In genomic region chr6:136123464-136123863, GRCh38 we compare ENCODE assay signal across 20 cellular contexts.
DNase-seq lines count a peak whose midpoint lies in the region; ATAC-seq and TF ChIP-seq lines count a peak whose summit lies in the region.
"Had no signal": no experiment of that assay in that cellular context is flagged by ENCODE, and none has a peak within 500 bp of the region (broad histone marks: within the 10 kb centered on the region; RNA-seq: fewer than 3 reads in every experiment).

No MANE protein-coding gene starts in this region.

- intact Hi-C loops in posterior cingulate gyrus (cut with DNase I) = no loop called here

- ATAC-seq in SK-N-SH treated with all-trans-retinoic acid at 6 μM for 48 hours = peak; percentile 82
- no peak for ATAC-seq in HG02588 (IDR thresholded peaks at IDR 0.05; ENCODE audit: unreplicated experiment)
- ATAC-seq: activated naive CD4-positive, alpha-beta T cell treated with anti-CD3 and anti-CD28 coated beads, Interleukin-2, amount 50 U/mL, for 72 hours; right cardiac atrium had no signal

- no peak for TF ChIP-seq CTCF in retinal pigment epithelial cell (conservative IDR thresholded peaks at IDR 0.05; ENCODE audit: low read depth, low read length)

- no peak overlapping the region for H3K4me3 ChIP-seq in retinal pigment epithelial cell (ENCODE audit: low read length)
- H3K4me3 ChIP-seq: BLaER1 treated with 17β-estradiol and CSF1 and Interleukin-3, amounts not matched to agents 10 nM and 100 nM had no signal

- DNase-seq in EL (peak; percentile 44), fibroblast of peridontal ligament (ENCODE audit: extremely low read depth) (peak; percentile 44), retinal pigment epithelial cell (ENCODE audit: low read depth) (peak; percentile 51), posterior cingulate gyrus (no peak), NCI-H1092 treated with DMSO at 0.1 percent for 48 hours (lab: John Stamatoyannopoulos, UW) (no peak), AG08396 (ENCODE audit: low spot score) (no peak)
- DNase-seq: activated CD4-positive, alpha-beta T cell treated with anti-CD3 and anti-CD28 coated beads, Interleukin-2, amount 50 U/mL, for 48 hours; activated T-cell treated with anti-CD3 and anti-CD28 coated beads, Interleukin-2, amount 50 U/mL, for 24 hours; caudate nucleus; endodermal cell; head of caudate nucleus; MV-4-11; NCI-H2081 treated with DMSO at 0.1 percent for 48 hours; NCI-H69; right cardiac atrium; stimulated activated CD4-positive, alpha-beta T cell treated with anti-CD3 and anti-CD28 coated beads, Interleukin-1b, Interleukin-23, amount 100 ng/mL, for 48 hours had no signal

TF ChIP-seq in SK-N-SH treated with all-trans-retinoic acid at 6 μM for 48 hours, 23 proteins besides CTCF, POLR2A, EP300 and RAD21:
- no peak for TF ChIP-seq PPARA (CRISPR knock-in tag; IDR thresholded peaks at IDR 0.05; ENCODE audit: borderline replicate concordance)
- no peak for TF ChIP-seq ARNTL (CRISPR knock-in tag; IDR thresholded peaks at IDR 0.05; ENCODE audit: borderline replicate concordance, low read depth)
- no peak for TF ChIP-seq ZNF8 (CRISPR knock-in tag; IDR thresholded peaks at IDR 0.05)
- TF ChIP-seq CSRNP3 (CRISPR knock-in tag; IDR thresholded peaks at IDR 0.05) = no peak
- TF ChIP-seq SNAI2 (CRISPR knock-in tag; IDR thresholded peaks at IDR 0.05) = no peak
- TF ChIP-seq CREB5 (CRISPR knock-in tag; IDR thresholded peaks at IDR 0.05; ENCODE audit: low read depth) = no peak
- no peak for TF ChIP-seq BACH2 (CRISPR knock-in tag; IDR thresholded peaks at IDR 0.05; ENCODE audit: borderline replicate concordance)
- no peak for TF ChIP-seq OSR1 (CRISPR knock-in tag; IDR thresholded peaks at IDR 0.05)
- peak; percentile 23; the same call in 1 of the 2 replicates for TF ChIP-seq RARB (CRISPR knock-in tag; IDR thresholded peaks at IDR 0.05)
- no peak; the same call in 1 of the 2 replicates for TF ChIP-seq PATZ1 (CRISPR knock-in tag; IDR thresholded peaks at IDR 0.05; ENCODE audit: borderline replicate concordance)
- TF ChIP-seq ZC3H10 (CRISPR knock-in tag; IDR thresholded peaks at IDR 0.05) = peak; percentile 97
- TF ChIP-seq ESRRG (CRISPR knock-in tag; IDR thresholded peaks at IDR 0.05) = no peak
- TF ChIP-seq ISL1 (CRISPR knock-in tag; IDR thresholded peaks at IDR 0.05) = peak; percentile 74
- TF ChIP-seq ZNF565 (CRISPR knock-in tag; conservative IDR thresholded peaks at IDR 0.05; ENCODE audit: low read depth) = no peak
- TF ChIP-seq TOX (CRISPR knock-in tag; IDR thresholded peaks at IDR 0.05; ENCODE audit: borderline replicate concordance) = peak; percentile 81; the same call in 1 of the 2 replicates
- TF ChIP-seq GLIS3 (CRISPR knock-in tag; IDR thresholded peaks at IDR 0.05) = no peak
- TF ChIP-seq, protein P1, sequence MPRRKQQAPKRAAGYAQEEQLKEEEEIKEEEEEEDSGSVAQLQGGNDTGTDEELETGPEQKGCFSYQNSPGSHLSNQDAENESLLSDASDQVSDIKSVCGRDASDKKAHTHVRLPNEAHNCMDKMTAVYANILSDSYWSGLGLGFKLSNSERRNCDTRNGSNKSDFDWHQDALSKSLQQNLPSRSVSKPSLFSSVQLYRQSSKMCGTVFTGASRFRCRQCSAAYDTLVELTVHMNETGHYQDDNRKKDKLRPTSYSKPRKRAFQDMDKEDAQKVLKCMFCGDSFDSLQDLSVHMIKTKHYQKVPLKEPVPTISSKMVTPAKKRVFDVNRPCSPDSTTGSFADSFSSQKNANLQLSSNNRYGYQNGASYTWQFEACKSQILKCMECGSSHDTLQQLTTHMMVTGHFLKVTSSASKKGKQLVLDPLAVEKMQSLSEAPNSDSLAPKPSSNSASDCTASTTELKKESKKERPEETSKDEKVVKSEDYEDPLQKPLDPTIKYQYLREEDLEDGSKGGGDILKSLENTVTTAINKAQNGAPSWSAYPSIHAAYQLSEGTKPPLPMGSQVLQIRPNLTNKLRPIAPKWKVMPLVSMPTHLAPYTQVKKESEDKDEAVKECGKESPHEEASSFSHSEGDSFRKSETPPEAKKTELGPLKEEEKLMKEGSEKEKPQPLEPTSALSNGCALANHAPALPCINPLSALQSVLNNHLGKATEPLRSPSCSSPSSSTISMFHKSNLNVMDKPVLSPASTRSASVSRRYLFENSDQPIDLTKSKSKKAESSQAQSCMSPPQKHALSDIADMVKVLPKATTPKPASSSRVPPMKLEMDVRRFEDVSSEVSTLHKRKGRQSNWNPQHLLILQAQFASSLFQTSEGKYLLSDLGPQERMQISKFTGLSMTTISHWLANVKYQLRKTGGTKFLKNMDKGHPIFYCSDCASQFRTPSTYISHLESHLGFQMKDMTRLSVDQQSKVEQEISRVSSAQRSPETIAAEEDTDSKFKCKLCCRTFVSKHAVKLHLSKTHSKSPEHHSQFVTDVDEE (CRISPR knock-in tag; IDR thresholded peaks at IDR 0.05) = no peak
- no peak for TF ChIP-seq ZFP30 (CRISPR knock-in tag; IDR thresholded peaks at IDR 0.05)
- no peak for TF ChIP-seq ZFP3 (CRISPR knock-in tag; IDR thresholded peaks at IDR 0.05)
- TF ChIP-seq TCF4 (CRISPR knock-in tag; IDR thresholded peaks at IDR 0.05; ENCODE audit: borderline replicate concordance) = no peak
TF ChIP-seq in SK-N-SH treated with all-trans-retinoic acid at 6 μM for 48 hours: peak in this region for 4.

Comparison
In these comparisons a context has a peak if more than half of its experiments do, and no peak if none do; other contexts are left out.
1. DNase-seq: peak in EL (single experiment), fibroblast of peridontal ligament (single experiment) and retinal pigment epithelial cell (single experiment); none in posterior cingulate gyrus (0 of 10), NCI-H1092 treated with DMSO at 0.1 percent for 48 hours (single experiment) and AG08396 (single experiment).